1 cellular context compared by ENCODE assay signal in genomic region chr1:184792450-184792969, GRCh38.
TF ChIP-seq lines count a peak whose summit lies in the region.

No MANE protein-coding gene starts in this region.

TF ChIP-seq in HepG2, 621 proteins besides CTCF, POLR2A, EP300 and RAD21 (continued from another document):
- no peak for TF ChIP-seq AKNA (CRISPR knock-in tag; IDR thresholded peaks at IDR 0.05; ENCODE audit: borderline replicate concordance)
- no peak for TF ChIP-seq CREB3 (CRISPR knock-in tag; IDR thresholded peaks at IDR 0.05)
- no peak for TF ChIP-seq KDM6A (CRISPR knock-in tag; IDR thresholded peaks at IDR 0.05; ENCODE audit: low read depth)
- no peak for TF ChIP-seq AGO1 (IDR thresholded peaks at IDR 0.05; ENCODE audit: low read depth, low read length, poor library complexity, severe bottlenecking)
- TF ChIP-seq FOXA1 (IDR thresholded peaks at IDR 0.05) = no peak
- peak; percentile 67 for TF ChIP-seq FOXA1 (CRISPR knock-in tag; IDR thresholded peaks at IDR 0.05)
- TF ChIP-seq RELA (CRISPR knock-in tag; IDR thresholded peaks at IDR 0.05) = no peak
- no peak for TF ChIP-seq CHD4 (IDR thresholded peaks at IDR 0.05; ENCODE audit: borderline replicate concordance, low read length)
- TF ChIP-seq BHLHE40 (IDR thresholded peaks at IDR 0.05; ENCODE audit: low read length) = no peak
- TF ChIP-seq MED13 (CRISPR knock-in tag; IDR thresholded peaks at IDR 0.05) = no peak
- no peak for TF ChIP-seq MEIS2 (CRISPR knock-in tag; IDR thresholded peaks at IDR 0.05)
- TF ChIP-seq ISL2 (CRISPR knock-in tag; IDR thresholded peaks at IDR 0.05) = peak; percentile 66; the same call in 1 of the 2 replicates
- TF ChIP-seq ZBTB40 (IDR thresholded peaks at IDR 0.05) = no peak
- TF ChIP-seq ZBTB40 (CRISPR knock-in tag; IDR thresholded peaks at IDR 0.05) = no peak
- TF ChIP-seq DNMT3B (CRISPR knock-in tag; conservative IDR thresholded peaks at IDR 0.05) = no peak
- TF ChIP-seq ZSCAN30 (CRISPR knock-in tag; IDR thresholded peaks at IDR 0.05) = no peak
- no peak for TF ChIP-seq ZNF839 (CRISPR knock-in tag; IDR thresholded peaks at IDR 0.05; ENCODE audit: borderline replicate concordance)
- no peak for TF ChIP-seq FOSL1 (CRISPR knock-in tag; IDR thresholded peaks at IDR 0.05; ENCODE audit: borderline replicate concordance)
